ENCODE assay signal across 24 cellular contexts in the genomic region with DNA sequence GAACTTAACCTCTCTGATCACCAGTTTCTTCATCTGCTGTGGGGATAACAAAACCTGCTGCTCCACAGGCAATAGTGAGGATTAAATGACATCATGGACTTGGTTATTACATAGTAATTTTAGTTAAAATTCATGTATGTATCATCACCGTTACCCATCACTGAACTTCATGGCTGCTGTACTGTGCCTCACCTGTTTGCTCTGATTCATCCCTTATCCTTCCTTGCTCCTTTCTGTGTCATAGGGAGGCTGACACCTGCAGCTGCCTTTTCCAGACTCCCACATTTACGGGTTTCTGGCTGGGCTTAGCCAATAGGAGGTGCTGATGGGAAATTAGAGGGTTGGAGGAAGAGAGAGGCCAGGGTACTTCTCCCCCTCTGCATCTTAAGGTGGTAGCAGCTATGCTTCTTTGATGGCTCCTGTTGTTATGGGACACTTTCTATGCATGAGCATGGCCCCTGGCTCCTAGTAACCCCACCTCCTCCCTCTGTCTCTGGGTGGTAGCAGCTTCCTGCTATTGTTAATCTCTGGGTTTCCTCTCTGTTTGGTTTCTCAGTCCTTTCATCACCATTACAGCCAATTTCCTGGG.
"Had no signal": no experiment of that assay in that cellular context is flagged by ENCODE, and none has a peak within 500 bp of the region (broad histone marks: within the 10 kb centered on the region; RNA-seq: fewer than 3 reads in every experiment).

No MANE protein-coding gene starts in this region.

- H3K36me3 ChIP-seq: left ventricle myocardium inferior, lower lobe of right lung, neutrophil, sigmoid colon, stomach, thoracic aorta, transverse colon had no signal

- H3K27ac Mint-ChIP-seq: naive thymus-derived CD4-positive, alpha-beta T cell; stimulated activated naive B cell treated with anti-CD40 and anti-IgM and Interleukin-4, amounts not matched to agents 10 μg/mL and 1 μg/mL and 100 μg/mL, for 72 hours had no signal

- H3K4me3 ChIP-seq: coronary artery, hepatocyte, left ventricle myocardium inferior, lower lobe of right lung, psoas muscle, sigmoid colon, skin epidermis, stomach, thoracic aorta, transverse colon had no signal

- DNase-seq: central memory CD4-positive, alpha-beta T cell; effector CD4-positive, alpha-beta T cell; foreskin keratinocyte; head of caudate nucleus; islet precursor cell; left cardiac atrium; left ventricle myocardium inferior; lower lobe of right lung; mesenchymal stem cell; naive thymus-derived CD4-positive, alpha-beta T cell; psoas muscle; retina; sigmoid colon; stimulated activated CD4-positive, alpha-beta T cell treated with anti-CD3 and anti-CD28 coated beads, Interleukin-2, amount 100 ng/mL, for 24 hours; stimulated activated CD4-positive, alpha-beta T cell treated with anti-CD3 and anti-CD28 coated beads, Interleukin-4, amount 100 ng/mL, for 4 hours; stimulated activated naive B cell treated with anti-CD40 and anti-IgM and Interleukin-4, amounts not matched to agents 10 μg/mL and 1 μg/mL and 100 μg/mL, for 72 hours; stomach; substantia nigra; transverse colon had no signal

- H3K79me2 ChIP-seq: hepatocyte had no signal

- H3K4me1 ChIP-seq: foreskin keratinocyte, left ventricle myocardium inferior, psoas muscle, transverse colon had no signal

- H3K9me3 ChIP-seq: left ventricle myocardium inferior, lower lobe of right lung, neutrophil, psoas muscle, sigmoid colon, stomach, thoracic aorta, transverse colon had no signal

- H3K4me2 ChIP-seq: hepatocyte had no signal

- H3K4me3 Mint-ChIP-seq: naive thymus-derived CD4-positive, alpha-beta T cell; stimulated activated naive B cell treated with anti-CD40 and anti-IgM and Interleukin-4, amounts not matched to agents 10 μg/mL and 1 μg/mL and 100 μg/mL, for 72 hours had no signal

- H3K4me1 Mint-ChIP-seq: naive thymus-derived CD4-positive, alpha-beta T cell; stimulated activated naive B cell treated with anti-CD40 and anti-IgM and Interleukin-4, amounts not matched to agents 10 μg/mL and 1 μg/mL and 100 μg/mL, for 72 hours had no signal

- H3K27me3 ChIP-seq: foreskin keratinocyte, hepatocyte, neutrophil, sigmoid colon, stomach, transverse colon had no signal

- H3K27ac ChIP-seq: coronary artery, foreskin keratinocyte, hepatocyte, left ventricle myocardium inferior, lower lobe of right lung, neutrophil, psoas muscle, sigmoid colon, skin epidermis, stomach, thoracic aorta, transverse colon had no signal

- H3K9me3 Mint-ChIP-seq: stimulated activated naive B cell treated with anti-CD40 and anti-IgM and Interleukin-4, amounts not matched to agents 10 μg/mL and 1 μg/mL and 100 μg/mL, for 72 hours had no signal

- H2AFZ ChIP-seq: hepatocyte had no signal

- H3K36me3 Mint-ChIP-seq: naive thymus-derived CD4-positive, alpha-beta T cell; stimulated activated naive B cell treated with anti-CD40 and anti-IgM and Interleukin-4, amounts not matched to agents 10 μg/mL and 1 μg/mL and 100 μg/mL, for 72 hours had no signal
